8 cellular contexts compared by ENCODE assay signal in genomic region chr15:34436956-34437442, GRCh38. TPM values are rescaled to one million over a fixed set of nuclear protein-coding genes. Genes with fewer than 3 reads are reported as not detected.
DNase-seq lines count a peak whose midpoint lies in the region; ATAC-seq and TF ChIP-seq lines count a peak whose summit lies in the region.

No MANE protein-coding gene starts in this region.

- H3K36me3 ChIP-seq in H7 (replicated peaks; ENCODE audit: control insufficient read depth, insufficient read depth, low read length) (no peaks in the 10 kb centered on the region), gastrocnemius medialis (no peaks in the 10 kb centered on the region)

- H3K36me3 Mint-ChIP-seq in activated naive CD4-positive, alpha-beta T cell treated with anti-CD3 and anti-CD28 coated beads, Interleukin-2, amount 50 U/mL, for 24 hours: peaks cover 12% of the 10 kb centered on the region

- peak; percentile 67 for ATAC-seq in left ventricle myocardium superior
- peak; percentile 26 to 75 for ATAC-seq in gastrocnemius medialis
- ATAC-seq in GM18519 (IDR thresholded peaks at IDR 0.05; ENCODE audit: low FRiP score, unreplicated experiment): no peak
- no peak for ATAC-seq in HG03095 (IDR thresholded peaks at IDR 0.05; ENCODE audit: unreplicated experiment)

- no peaks in the 10 kb centered on the region for H3K9me3 ChIP-seq in gastrocnemius medialis

- H3K4me3 ChIP-seq in H7 (ENCODE audit: insufficient read depth, low read depth, low read length) (peak overlapping the region; percentile 58), gastrocnemius medialis (peak overlapping the region; percentile 53 to 78 (median 58))

- H3K27me3 ChIP-seq in H7 (ENCODE audit: control insufficient read depth, insufficient read depth, low read length): peaks cover 27% of the 10 kb centered on the region
- H3K27me3 ChIP-seq in gastrocnemius medialis: no peaks in the 10 kb centered on the region

- H3K27me3 Mint-ChIP-seq in activated naive CD4-positive, alpha-beta T cell treated with anti-CD3 and anti-CD28 coated beads, Interleukin-2, amount 50 U/mL, for 24 hours: no peaks in the 10 kb centered on the region

- peak; percentile 71 for DNase-seq in GM03348 (ENCODE audit: low spot score)
- peak; percentile 81 for DNase-seq in H7
- DNase-seq in RKO (ENCODE audit: low spot score): peak; percentile 35
- DNase-seq in left ventricle myocardium superior: peak; percentile 67
- no peak for DNase-seq in gastrocnemius medialis

- peak overlapping the region; percentile 88 for H3K4me3 Mint-ChIP-seq in activated naive CD4-positive, alpha-beta T cell treated with anti-CD3 and anti-CD28 coated beads, Interleukin-2, amount 50 U/mL, for 24 hours

- H3K9me3 Mint-ChIP-seq in activated naive CD4-positive, alpha-beta T cell treated with anti-CD3 and anti-CD28 coated beads, Interleukin-2, amount 50 U/mL, for 24 hours: no peaks in the 10 kb centered on the region

- in situ Hi-C loops in gastrocnemius medialis (cut with MboI; ENCODE audit: low sequenced_read_pairs in 4 of 4): no loop called here

- no peak for TF ChIP-seq CTCF in gastrocnemius medialis (IDR thresholded peaks at IDR 0.05 in 4 of 5, conservative IDR thresholded peaks at IDR 0.05 in 1 of 5)

- no peaks in the 10 kb centered on the region for H3K4me1 ChIP-seq in gastrocnemius medialis

- no peak overlapping the region for H3K27ac Mint-ChIP-seq in activated naive CD4-positive, alpha-beta T cell treated with anti-CD3 and anti-CD28 coated beads, Interleukin-2, amount 50 U/mL, for 24 hours

- H3K27ac ChIP-seq in gastrocnemius medialis: peak overlapping the region in 2 of 4 donors; percentile 34

- peaks cover 31% of the 10 kb centered on the region for H3K4me1 Mint-ChIP-seq in activated naive CD4-positive, alpha-beta T cell treated with anti-CD3 and anti-CD28 coated beads, Interleukin-2, amount 50 U/mL, for 24 hours

- no peak for TF ChIP-seq POLR2A in gastrocnemius medialis (IDR thresholded peaks at IDR 0.05)

- intact Hi-C loops in left ventricle myocardium superior (cut with micrococcal nuclease): no loop called here
- intact Hi-C loops in gastrocnemius medialis (cut with DNase I; ENCODE audit: low total_unique reads): loop anchor here (10.0 kb wide), 1 partner anchor 148 kb away; the partner anchor contains the start of gene GOLGA8B

RNA-seq across cellular contexts. Expression of gene GOLGA8A, which starts 0.6 kb away (rescaled TPM):
- 9.7 and 16.7 TPM in 2 replicates for total RNA-seq in H7 (2014; rRNA removed; shearing (Covaris generic))
- total RNA-seq in left ventricle myocardium superior (17.7 TPM), gastrocnemius medialis (1 to 10 TPM in 3 of 4 donors, under 1 TPM in 1; 0.85 to 7.0 (median 3.1) TPM)

Comparison
In these comparisons a context has a peak if more than half of its experiments do, and no peak if none do; other contexts are left out.
1. DNase-seq: peak in GM03348 (single experiment), H7 (single experiment), RKO (single experiment) and left ventricle myocardium superior (single experiment); none in gastrocnemius medialis (0 of 2).
2. ATAC-seq: peak in left ventricle myocardium superior (single experiment) and gastrocnemius medialis (2 of 2); none in GM18519 (single experiment) and HG03095 (single experiment).